Comparison of ENCODE assay signal across 20 cellular contexts in genomic region chr1:93317207-93317606, GRCh38. TPM values are rescaled to one million over a fixed set of nuclear protein-coding genes. Genes with fewer than 3 reads are reported as not detected.
DNase-seq lines count a peak whose midpoint lies in the region; ATAC-seq and TF ChIP-seq lines count a peak whose summit lies in the region.
"Had no signal": no experiment of that assay in that cellular context is flagged by ENCODE, and none has a peak within 500 bp of the region (broad histone marks: within the 10 kb centered on the region; RNA-seq: fewer than 3 reads in every experiment).

No MANE protein-coding gene starts in this region.

- no peak for ATAC-seq in activated CD4-positive, alpha-beta T cell treated with anti-CD3 and anti-CD28 coated beads for 36 hours
- ATAC-seq in HG02970 (IDR thresholded peaks at IDR 0.05; ENCODE audit: low FRiP score, unreplicated experiment) = no peak

- H3K36me3 Mint-ChIP-seq in activated CD4-positive, alpha-beta T cell treated with anti-CD3 and anti-CD28 coated beads for 36 hours (ENCODE audit: low read depth) = peaks cover 6% of the 10 kb centered on the region
- no peaks in the 10 kb centered on the region; the same call in 1 of the 2 replicates for H3K36me3 Mint-ChIP-seq in HFFc6 (ENCODE audit: low read depth)

- H3K4me3 Mint-ChIP-seq in activated CD4-positive, alpha-beta T cell treated with anti-CD3 and anti-CD28 coated beads for 36 hours = no peak overlapping the region
- no peak overlapping the region for H3K4me3 Mint-ChIP-seq in HFFc6
- H3K4me3 Mint-ChIP-seq: B cell; central memory CD8-positive, alpha-beta T cell; endodermal cell had no signal

- no peak overlapping the region for H3K27ac ChIP-seq in substantia nigra (ENCODE audit: low read depth, low read length, poor library complexity, severe bottlenecking)
- H3K27ac ChIP-seq: SK-N-MC, suprapubic skin, WERI-Rb-1 had no signal

- H3K27ac Mint-ChIP-seq in activated CD4-positive, alpha-beta T cell treated with anti-CD3 and anti-CD28 coated beads for 36 hours = no peak overlapping the region
- no peak overlapping the region for H3K27ac Mint-ChIP-seq in HFFc6
- H3K27ac Mint-ChIP-seq: B cell, endodermal cell had no signal

- TF ChIP-seq CTCF in HFFc6 (IDR thresholded peaks at IDR 0.05) = no peak

- POLR2A ChIA-PET in activated CD4-positive, alpha-beta T cell treated with anti-CD3 and anti-CD28 coated beads for 36 hours (lab: Charles Lee) = no interaction called here

- intact Hi-C loops in activated CD4-positive, alpha-beta T cell treated with anti-CD3 and anti-CD28 coated beads for 36 hours (cut with DNase I, micrococcal nuclease) = no loop called here

- CTCF ChIA-PET in activated CD4-positive, alpha-beta T cell treated with anti-CD3 and anti-CD28 coated beads for 36 hours (lab: Charles Lee) = interaction anchor here (1.6 kb wide), 1 partner anchor 13 kb away, joined by 10 read pairs; no protein-coding TSS in a partner anchor

- H3K4me1 Mint-ChIP-seq in activated CD4-positive, alpha-beta T cell treated with anti-CD3 and anti-CD28 coated beads for 36 hours = no peaks in the 10 kb centered on the region
- H3K4me1 Mint-ChIP-seq in HFFc6 (ENCODE audit: low read depth) = peaks cover 7% of the 10 kb centered on the region; the same call in 1 of the 2 replicates
- H3K4me1 Mint-ChIP-seq: B cell; central memory CD8-positive, alpha-beta T cell; endodermal cell had no signal

- DNase-seq in KBM-7 = peak; percentile 84
- peak; percentile 60 for DNase-seq in SKM-1 treated with dmso at 0.1 percent for 144 hours (lab: John Stamatoyannopoulos, UW; ENCODE audit: unreplicated experiment)
- peak; percentile 14 for DNase-seq in inferior parietal cortex (ENCODE audit: extremely low spot score)
- DNase-seq in substantia nigra (lab: John Stamatoyannopoulos, UW) = peak in 25 of 49 donors; percentile 1 to 59 (median 16)
- no peak for DNase-seq in activated CD4-positive, alpha-beta T cell treated with anti-CD3 and anti-CD28 coated beads for 36 hours
- DNase-seq in HFFc6 = no peak
- DNase-seq in effector CD8-positive, alpha-beta T cell (lab: John Stamatoyannopoulos, UW) = no peak
- DNase-seq: amniotic stem cell; endodermal cell; H7; mesendoderm; NCI-H1930; NCI-H510A treated with DMSO at 0.1 percent for 48 hours; stimulated activated CD4-positive, alpha-beta T cell treated with anti-CD3 and anti-CD28 coated beads, Interleukin-2, amount 100 ng/mL, for 48 hours; WERI-Rb-1 had no signal

- in situ Hi-C loops in KBM-7 (cut with MboI; ENCODE audit: low pct_unique_long_range_greater_than_20kb, low sequenced_read_pairs) = no loop called here

- H3K9me3 Mint-ChIP-seq in activated CD4-positive, alpha-beta T cell treated with anti-CD3 and anti-CD28 coated beads for 36 hours (ENCODE audit: low read depth) = no peaks in the 10 kb centered on the region
- no peaks in the 10 kb centered on the region for H3K9me3 Mint-ChIP-seq in HFFc6
- H3K9me3 Mint-ChIP-seq: central memory CD8-positive, alpha-beta T cell had no signal

- H3K27me3 Mint-ChIP-seq in activated CD4-positive, alpha-beta T cell treated with anti-CD3 and anti-CD28 coated beads for 36 hours = no peaks in the 10 kb centered on the region
- H3K27me3 Mint-ChIP-seq in HFFc6 (ENCODE audit: insufficient read depth) = peaks cover 3% of the 10 kb centered on the region
- H3K27me3 Mint-ChIP-seq: B cell; central memory CD8-positive, alpha-beta T cell had no signal

RNA-seq across cellular contexts. Expression of gene DR1, which starts 28.5 kb away (rescaled TPM):
- 10 to 100 TPM; 84.8 to 95.3 TPM for total RNA-seq in activated CD4-positive, alpha-beta T cell treated with anti-CD3 and anti-CD28 coated beads for 36 hours
- total RNA-seq in HFFc6 (2021; fragmentation: NEBNext Ultra II Directional; extraction: Animal tissue kit (Norgen Biotek cat#: 25700)) = 10 to 100 TPM; 76.8 to 90.8 (median 83.1) TPM

Comparison
In these comparisons a context has a peak if more than half of its experiments do, and no peak if none do; other contexts are left out.
1. DNase-seq: peak in KBM-7 (single experiment), SKM-1 treated with dmso at 0.1 percent for 144 hours (single experiment), inferior parietal cortex (single experiment) and substantia nigra (25 of 49); none in activated CD4-positive, alpha-beta T cell treated with anti-CD3 and anti-CD28 coated beads for 36 hours (single experiment), HFFc6 (single experiment) and effector CD8-positive, alpha-beta T cell (single experiment).